In the genomic region with DNA sequence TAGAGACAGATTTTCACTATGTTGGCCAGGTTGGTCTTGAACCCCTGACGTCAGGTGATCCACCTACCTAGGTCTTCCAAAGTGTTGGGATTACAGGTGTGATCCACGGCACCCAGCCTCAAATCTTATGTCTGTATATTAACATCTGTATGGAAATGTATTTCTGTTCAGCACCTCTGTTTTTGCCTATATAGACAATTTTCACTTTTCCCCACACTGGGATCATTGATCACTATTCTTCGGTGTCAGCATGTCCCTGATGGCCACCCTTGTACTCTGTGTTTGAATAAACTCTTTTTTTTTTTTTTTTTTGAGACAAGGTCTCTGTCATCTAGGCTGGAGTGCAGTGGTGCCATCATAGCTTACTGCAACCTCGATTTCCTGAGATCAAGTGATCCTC, we compare ENCODE assay signal across 31 cellular contexts. TPM values are rescaled to one million over a fixed set of nuclear protein-coding genes. Genes with fewer than 3 reads are reported as not detected.
"Had no signal": no experiment of that assay in that cellular context is flagged by ENCODE, and none has a peak within 500 bp of the region (broad histone marks: within the 10 kb centered on the region; RNA-seq: fewer than 3 reads in every experiment).

No MANE protein-coding gene starts in this region.

- H3K4me1 Mint-ChIP-seq: activated T-helper 17 cell treated with anti-CD3 and anti-CD28 coated beads, Interleukin-2, amount 50 U/mL, for 72 hours had no signal

- H3K4me3 Mint-ChIP-seq: activated B cell treated with CpG ODN at 0.5 μM for 24 hours; activated CD8-positive, alpha-beta T cell treated with anti-CD3 and anti-CD28 coated beads for 36 hours; activated naive CD8-positive, alpha-beta T cell; activated T-cell treated with anti-CD3 and anti-CD28 coated beads, Interleukin-2, amount 50 U/mL, for 4 hours; activated T-helper 17 cell treated with anti-CD3 and anti-CD28 coated beads, Interleukin-2, amount 50 U/mL, for 72 hours; effector memory CD8-positive, alpha-beta T cell; T-helper 17 cell; T-helper 2 cell treated with Interferon-gamma antibody and Interleukin-4, amounts not matched to agents 5 μg/mL and 100 μg/mL, for 36 hours had no signal

- H3K27ac ChIP-seq: body of pancreas, esophagus muscularis mucosa, foreskin keratinocyte, gastrocnemius medialis, heart left ventricle, WERI-Rb-1 had no signal

- H3K27me3 ChIP-seq: body of pancreas, esophagus muscularis mucosa, foreskin keratinocyte, gastrocnemius medialis, heart left ventricle had no signal

- H3K27ac Mint-ChIP-seq: activated B cell treated with CpG ODN at 0.5 μM for 24 hours; activated CD8-positive, alpha-beta T cell treated with anti-CD3 and anti-CD28 coated beads for 36 hours; activated naive CD8-positive, alpha-beta T cell; activated T-helper 17 cell treated with anti-CD3 and anti-CD28 coated beads, Interleukin-2, amount 50 U/mL, for 72 hours; T-helper 17 cell; T-helper 2 cell treated with Interferon-gamma antibody and Interleukin-4, amounts not matched to agents 5 μg/mL and 100 μg/mL, for 36 hours had no signal

- H3K9me3 ChIP-seq: body of pancreas, esophagus muscularis mucosa, gastrocnemius medialis, heart left ventricle had no signal

- H3K36me3 ChIP-seq: esophagus muscularis mucosa, gastrocnemius medialis had no signal

- DNase-seq: activated B cell treated with CpG ODN at 0.5 μM for 24 hours; activated CD4-positive, alpha-beta T cell treated with anti-CD3 and anti-CD28 coated beads for 48 hours; activated CD4-positive, alpha-beta T cell treated with anti-CD3 and anti-CD28 coated beads, Interleukin-2, amount 50 U/mL, for 1 hour; activated CD4-positive, alpha-beta T cell treated with anti-CD3 and anti-CD28 coated beads, Interleukin-2, amount 50 U/mL, for 48 hours; activated CD8-positive, alpha-beta memory T cell treated with anti-CD3 and anti-CD28 coated beads for 24 hours; activated CD8-positive, alpha-beta T cell treated with anti-CD3 and anti-CD28 coated beads for 36 hours; activated effector memory CD4-positive, alpha-beta T cell treated with Interleukin-2 at 50 U/mL for 16 hours; activated gamma-delta T cell treated with Interleukin-2 at 50 U/mL for 16 hours; activated naive CD4-positive, alpha-beta T cell treated with anti-CD3 and anti-CD28 coated beads, Interleukin-2, amount 50 U/mL, for 16 hours; activated naive CD4-positive, alpha-beta T cell treated with Interleukin-2 at 50 U/mL for 16 hours; activated T-cell treated with anti-CD3 and anti-CD28 coated beads, Interleukin-2, amount 50 U/mL, for 4 hours; amniotic stem cell; anterior cingulate cortex; body of pancreas; caudate nucleus; cortex of kidney; dermis blood vessel endothelial cell; effector CD4-positive, alpha-beta T cell; effector memory CD8-positive, alpha-beta T cell; erythroblast; foreskin keratinocyte; gastrocnemius medialis; glutamatergic neuron; heart left ventricle; T-helper 17 cell; T1000; WERI-Rb-1 had no signal

- H3K27me3 Mint-ChIP-seq: activated B cell treated with CpG ODN at 0.5 μM for 24 hours; activated CD8-positive, alpha-beta T cell treated with anti-CD3 and anti-CD28 coated beads for 36 hours; activated naive CD8-positive, alpha-beta T cell; activated T-helper 17 cell treated with anti-CD3 and anti-CD28 coated beads, Interleukin-2, amount 50 U/mL, for 72 hours; effector memory CD8-positive, alpha-beta T cell; T-helper 17 cell had no signal

- H3K9me3 Mint-ChIP-seq: activated B cell treated with CpG ODN at 0.5 μM for 24 hours; activated CD8-positive, alpha-beta T cell treated with anti-CD3 and anti-CD28 coated beads for 36 hours; activated T-cell treated with anti-CD3 and anti-CD28 coated beads, Interleukin-2, amount 50 U/mL, for 4 hours; activated T-helper 17 cell treated with anti-CD3 and anti-CD28 coated beads, Interleukin-2, amount 50 U/mL, for 72 hours; effector memory CD8-positive, alpha-beta T cell; T-helper 2 cell treated with Interferon-gamma antibody and Interleukin-4, amounts not matched to agents 5 μg/mL and 100 μg/mL, for 36 hours had no signal

- H3K4me3 ChIP-seq: body of pancreas, esophagus muscularis mucosa, gastrocnemius medialis, heart left ventricle had no signal

- H3K36me3 Mint-ChIP-seq: activated naive CD8-positive, alpha-beta T cell had no signal

RNA-seq across cellular contexts. Expression of gene CNN1, which starts 55.4 kb away (rescaled TPM):
- total RNA-seq: activated B cell treated with CpG ODN at 0.5 μM for 24 hours; activated CD8-positive, alpha-beta T cell treated with anti-CD3 and anti-CD28 coated beads for 36 hours; activated T-helper 17 cell treated with anti-CD3 and anti-CD28 coated beads, Interleukin-2, amount 50 U/mL, for 72 hours; foreskin keratinocyte had no signal
